In the genomic region with DNA sequence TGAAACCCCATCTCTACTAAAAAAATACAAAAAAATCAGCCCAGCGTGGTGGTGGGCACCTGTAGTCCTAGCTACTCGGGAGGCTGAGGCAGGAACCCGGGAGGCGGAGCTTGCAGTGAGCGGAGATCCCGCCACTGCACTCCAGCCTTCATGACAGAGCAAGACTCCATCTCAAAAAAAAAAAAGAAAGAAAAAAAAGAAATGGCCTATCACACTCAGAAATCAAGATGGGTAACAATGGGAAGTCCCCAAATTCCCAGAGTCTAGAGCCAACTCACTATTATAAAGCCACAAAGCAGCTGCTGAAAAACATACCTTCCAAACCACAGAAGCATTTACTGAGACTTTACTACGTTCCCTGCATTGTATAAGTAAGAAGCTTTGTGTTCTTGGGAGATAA, we compare ENCODE assay signal across 3 cellular contexts.
A peak's percentile ranks its signal among the peaks of the same experiment; 100 is the strongest.
TF ChIP-seq lines count a peak whose summit lies in the region.

No MANE protein-coding gene starts in this region.

TF ChIP-seq in SK-N-SH treated with all-trans-retinoic acid at 6 μM for 48 hours, 23 proteins besides CTCF, POLR2A, EP300 and RAD21:
- TF ChIP-seq, protein P1, sequence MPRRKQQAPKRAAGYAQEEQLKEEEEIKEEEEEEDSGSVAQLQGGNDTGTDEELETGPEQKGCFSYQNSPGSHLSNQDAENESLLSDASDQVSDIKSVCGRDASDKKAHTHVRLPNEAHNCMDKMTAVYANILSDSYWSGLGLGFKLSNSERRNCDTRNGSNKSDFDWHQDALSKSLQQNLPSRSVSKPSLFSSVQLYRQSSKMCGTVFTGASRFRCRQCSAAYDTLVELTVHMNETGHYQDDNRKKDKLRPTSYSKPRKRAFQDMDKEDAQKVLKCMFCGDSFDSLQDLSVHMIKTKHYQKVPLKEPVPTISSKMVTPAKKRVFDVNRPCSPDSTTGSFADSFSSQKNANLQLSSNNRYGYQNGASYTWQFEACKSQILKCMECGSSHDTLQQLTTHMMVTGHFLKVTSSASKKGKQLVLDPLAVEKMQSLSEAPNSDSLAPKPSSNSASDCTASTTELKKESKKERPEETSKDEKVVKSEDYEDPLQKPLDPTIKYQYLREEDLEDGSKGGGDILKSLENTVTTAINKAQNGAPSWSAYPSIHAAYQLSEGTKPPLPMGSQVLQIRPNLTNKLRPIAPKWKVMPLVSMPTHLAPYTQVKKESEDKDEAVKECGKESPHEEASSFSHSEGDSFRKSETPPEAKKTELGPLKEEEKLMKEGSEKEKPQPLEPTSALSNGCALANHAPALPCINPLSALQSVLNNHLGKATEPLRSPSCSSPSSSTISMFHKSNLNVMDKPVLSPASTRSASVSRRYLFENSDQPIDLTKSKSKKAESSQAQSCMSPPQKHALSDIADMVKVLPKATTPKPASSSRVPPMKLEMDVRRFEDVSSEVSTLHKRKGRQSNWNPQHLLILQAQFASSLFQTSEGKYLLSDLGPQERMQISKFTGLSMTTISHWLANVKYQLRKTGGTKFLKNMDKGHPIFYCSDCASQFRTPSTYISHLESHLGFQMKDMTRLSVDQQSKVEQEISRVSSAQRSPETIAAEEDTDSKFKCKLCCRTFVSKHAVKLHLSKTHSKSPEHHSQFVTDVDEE (CRISPR knock-in tag; IDR thresholded peaks at IDR 0.05): no peak
- TF ChIP-seq RARB (CRISPR knock-in tag; IDR thresholded peaks at IDR 0.05): no peak
- no peak for TF ChIP-seq ZFP3 (CRISPR knock-in tag; IDR thresholded peaks at IDR 0.05)
- TF ChIP-seq ZNF565 (CRISPR knock-in tag; conservative IDR thresholded peaks at IDR 0.05; ENCODE audit: low read depth): no peak
- TF ChIP-seq SNAI2 (CRISPR knock-in tag; IDR thresholded peaks at IDR 0.05): no peak
- TF ChIP-seq CSDC2 (CRISPR knock-in tag; IDR thresholded peaks at IDR 0.05): no peak
- TF ChIP-seq TCF4 (CRISPR knock-in tag; IDR thresholded peaks at IDR 0.05; ENCODE audit: borderline replicate concordance): no peak

TF ChIP-seq in SK-N-SH, 30 proteins besides CTCF, POLR2A, EP300 and RAD21 (continued from another document):
- no peak for TF ChIP-seq FOSL2 (IDR thresholded peaks at IDR 0.05; ENCODE audit: borderline replicate concordance, low read depth)
- TF ChIP-seq, protein P2, sequence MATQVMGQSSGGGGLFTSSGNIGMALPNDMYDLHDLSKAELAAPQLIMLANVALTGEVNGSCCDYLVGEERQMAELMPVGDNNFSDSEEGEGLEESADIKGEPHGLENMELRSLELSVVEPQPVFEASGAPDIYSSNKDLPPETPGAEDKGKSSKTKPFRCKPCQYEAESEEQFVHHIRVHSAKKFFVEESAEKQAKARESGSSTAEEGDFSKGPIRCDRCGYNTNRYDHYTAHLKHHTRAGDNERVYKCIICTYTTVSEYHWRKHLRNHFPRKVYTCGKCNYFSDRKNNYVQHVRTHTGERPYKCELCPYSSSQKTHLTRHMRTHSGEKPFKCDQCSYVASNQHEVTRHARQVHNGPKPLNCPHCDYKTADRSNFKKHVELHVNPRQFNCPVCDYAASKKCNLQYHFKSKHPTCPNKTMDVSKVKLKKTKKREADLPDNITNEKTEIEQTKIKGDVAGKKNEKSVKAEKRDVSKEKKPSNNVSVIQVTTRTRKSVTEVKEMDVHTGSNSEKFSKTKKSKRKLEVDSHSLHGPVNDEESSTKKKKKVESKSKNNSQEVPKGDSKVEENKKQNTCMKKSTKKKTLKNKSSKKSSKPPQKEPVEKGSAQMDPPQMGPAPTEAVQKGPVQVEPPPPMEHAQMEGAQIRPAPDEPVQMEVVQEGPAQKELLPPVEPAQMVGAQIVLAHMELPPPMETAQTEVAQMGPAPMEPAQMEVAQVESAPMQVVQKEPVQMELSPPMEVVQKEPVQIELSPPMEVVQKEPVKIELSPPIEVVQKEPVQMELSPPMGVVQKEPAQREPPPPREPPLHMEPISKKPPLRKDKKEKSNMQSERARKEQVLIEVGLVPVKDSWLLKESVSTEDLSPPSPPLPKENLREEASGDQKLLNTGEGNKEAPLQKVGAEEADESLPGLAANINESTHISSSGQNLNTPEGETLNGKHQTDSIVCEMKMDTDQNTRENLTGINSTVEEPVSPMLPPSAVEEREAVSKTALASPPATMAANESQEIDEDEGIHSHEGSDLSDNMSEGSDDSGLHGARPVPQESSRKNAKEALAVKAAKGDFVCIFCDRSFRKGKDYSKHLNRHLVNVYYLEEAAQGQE (IDR thresholded peaks at IDR 0.05; ENCODE audit: low read depth, low read length): no peak
- TF ChIP-seq RXRA (IDR thresholded peaks at IDR 0.05; ENCODE audit: borderline replicate concordance, low read depth): no peak
- TF ChIP-seq, protein P3, sequence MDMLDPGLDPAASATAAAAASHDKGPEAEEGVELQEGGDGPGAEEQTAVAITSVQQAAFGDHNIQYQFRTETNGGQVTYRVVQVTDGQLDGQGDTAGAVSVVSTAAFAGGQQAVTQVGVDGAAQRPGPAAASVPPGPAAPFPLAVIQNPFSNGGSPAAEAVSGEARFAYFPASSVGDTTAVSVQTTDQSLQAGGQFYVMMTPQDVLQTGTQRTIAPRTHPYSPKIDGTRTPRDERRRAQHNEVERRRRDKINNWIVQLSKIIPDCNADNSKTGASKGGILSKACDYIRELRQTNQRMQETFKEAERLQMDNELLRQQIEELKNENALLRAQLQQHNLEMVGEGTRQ (IDR thresholded peaks at IDR 0.05; ENCODE audit: borderline replicate concordance, low read depth, low read length): no peak
- TF ChIP-seq, protein P4, sequence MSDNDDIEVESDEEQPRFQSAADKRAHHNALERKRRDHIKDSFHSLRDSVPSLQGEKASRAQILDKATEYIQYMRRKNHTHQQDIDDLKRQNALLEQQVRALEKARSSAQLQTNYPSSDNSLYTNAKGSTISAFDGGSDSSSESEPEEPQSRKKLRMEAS (IDR thresholded peaks at IDR 0.05; ENCODE audit: low read depth): no peak
- no peak for TF ChIP-seq YY1 (IDR thresholded peaks at IDR 0.05; ENCODE audit: low read depth)
- no peak for TF ChIP-seq FOXM1 (IDR thresholded peaks at IDR 0.05; ENCODE audit: low read depth)
- TF ChIP-seq GATA2 (CRISPR knock-in tag; IDR thresholded peaks at IDR 0.05): no peak
- TF ChIP-seq CHD2 (IDR thresholded peaks at IDR 0.05; ENCODE audit: low read length, partially characterized antibody): no peak
- no peak for TF ChIP-seq SIN3A (IDR thresholded peaks at IDR 0.05; ENCODE audit: borderline replicate concordance, low read depth, low read length)
- TF ChIP-seq, protein P5, sequence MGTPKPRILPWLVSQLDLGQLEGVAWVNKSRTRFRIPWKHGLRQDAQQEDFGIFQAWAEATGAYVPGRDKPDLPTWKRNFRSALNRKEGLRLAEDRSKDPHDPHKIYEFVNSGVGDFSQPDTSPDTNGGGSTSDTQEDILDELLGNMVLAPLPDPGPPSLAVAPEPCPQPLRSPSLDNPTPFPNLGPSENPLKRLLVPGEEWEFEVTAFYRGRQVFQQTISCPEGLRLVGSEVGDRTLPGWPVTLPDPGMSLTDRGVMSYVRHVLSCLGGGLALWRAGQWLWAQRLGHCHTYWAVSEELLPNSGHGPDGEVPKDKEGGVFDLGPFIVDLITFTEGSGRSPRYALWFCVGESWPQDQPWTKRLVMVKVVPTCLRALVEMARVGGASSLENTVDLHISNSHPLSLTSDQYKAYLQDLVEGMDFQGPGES (IDR thresholded peaks at IDR 0.05; ENCODE audit: low read depth, low read length): no peak
- no peak for TF ChIP-seq ZBTB33 (IDR thresholded peaks at IDR 0.05; ENCODE audit: borderline replicate concordance, low read depth)
TF ChIP-seq in SK-N-SH: peak in this region for 0.

TF ChIP-seq in GM12878, 131 proteins besides CTCF, POLR2A, EP300 and RAD21 (continued from another document):
- TF ChIP-seq IKZF1 (conservative IDR thresholded peaks at IDR 0.05): peak; percentile 30; the same call in 1 of the 2 replicates
- 0 out of 2 replicates have a peak, but pooled peaks have one; percentile 22 for TF ChIP-seq TCF12 (IDR thresholded peaks at IDR 0.05; ENCODE audit: low read depth, low read length)
- TF ChIP-seq IKZF2 (IDR thresholded peaks at IDR 0.05): peak in 1 of 2 experiments; percentile 19; a peak in 1 of 4 replicates
- peak; percentile 73 for TF ChIP-seq RELB (IDR thresholded peaks at IDR 0.05; ENCODE audit: low read depth)
- 0 out of 2 replicates have a peak, but pooled peaks have one; percentile 31 for TF ChIP-seq MLLT1 (IDR thresholded peaks at IDR 0.05)
- TF ChIP-seq NFIC (IDR thresholded peaks at IDR 0.05; ENCODE audit: low read depth, low read length): 0 out of 2 replicates have a peak, but pooled peaks have one; percentile 21
- TF ChIP-seq RUNX3 (IDR thresholded peaks at IDR 0.05; ENCODE audit: low read length): peak; percentile 83
- peak; percentile 49; the same call in 1 of the 2 replicates for TF ChIP-seq MTA2 (IDR thresholded peaks at IDR 0.05; ENCODE audit: low read depth)
